ENCODE assay signal across 6 cellular contexts in the genomic region with DNA sequence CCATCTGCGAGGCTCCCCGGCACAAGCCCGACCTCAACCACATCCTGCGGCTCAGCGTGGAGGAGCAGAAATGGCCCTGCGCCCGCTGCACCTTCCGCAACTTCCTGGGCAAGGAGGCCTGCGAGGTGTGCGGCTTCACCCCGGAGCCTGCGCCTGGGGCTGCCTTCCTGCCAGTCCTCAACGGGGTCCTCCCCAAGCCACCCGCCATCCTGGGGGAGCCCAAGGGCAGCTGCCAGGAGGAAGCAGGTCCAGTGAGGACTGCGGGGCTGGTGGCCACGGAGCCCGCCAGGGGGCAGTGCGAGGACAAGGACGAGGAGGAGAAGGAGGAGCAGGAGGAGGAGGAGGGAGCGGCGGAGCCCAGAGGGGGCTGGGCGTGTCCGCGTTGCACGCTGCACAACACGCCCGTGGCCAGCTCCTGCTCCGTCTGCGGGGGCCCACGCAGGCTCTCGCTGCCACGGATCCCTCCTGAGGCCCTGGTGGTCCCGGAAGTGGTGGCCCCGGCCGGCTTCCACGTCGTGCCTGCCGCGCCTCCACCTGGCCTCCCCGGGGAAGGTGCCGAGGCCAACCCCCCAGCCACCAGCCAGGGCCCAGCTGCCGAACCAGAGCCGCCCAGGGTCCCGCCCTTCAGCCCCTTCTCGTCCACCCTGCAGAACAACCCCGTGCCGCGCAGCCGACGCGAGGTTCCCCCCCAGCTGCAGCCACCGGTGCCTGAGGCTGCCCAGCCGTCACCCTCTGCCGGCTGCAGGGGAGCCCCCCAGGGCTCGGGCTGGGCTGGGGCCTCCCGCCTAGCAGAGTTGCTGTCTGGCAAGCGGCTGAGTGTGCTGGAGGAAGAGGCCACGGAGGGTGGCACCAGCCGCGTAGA. TPM values are rescaled to one million over a fixed set of nuclear protein-coding genes. Genes with fewer than 3 reads are reported as not detected.
DNase-seq lines count a peak whose midpoint lies in the region; ATAC-seq and TF ChIP-seq lines count a peak whose summit lies in the region.

No MANE protein-coding gene starts in this region.

- no CpG with 5 or more reads among the region's 60 CpGs for WGBS in trophoblast cell (ENCODE audit: extremely low coverage, insufficient coverage, insufficient read length)

- no peak overlapping the region for H3K18ac ChIP-seq in trophoblast cell (ENCODE audit: low read length)

- TF ChIP-seq CTCF in 22Rv1 (IDR thresholded peaks at IDR 0.05): peak; percentile 81

- no peak overlapping the region for H3K4me3 ChIP-seq in trophoblast cell (ENCODE audit: low read depth, low read length)

- no peaks in the 10 kb centered on the region for H3K27me3 ChIP-seq in trophoblast cell (ENCODE audit: insufficient read depth, low read length)

- no peak overlapping the region for H2AFZ ChIP-seq in trophoblast cell (ENCODE audit: insufficient read depth, low read length, poor library complexity)

- no peak overlapping the region for H3K4ac ChIP-seq in trophoblast cell (ENCODE audit: low read depth, low read length)

- H2BK12ac ChIP-seq in trophoblast cell (ENCODE audit: low read length): no peak overlapping the region

- H2BK120ac ChIP-seq in trophoblast cell (ENCODE audit: insufficient read depth, low read length, poor library complexity): no peak overlapping the region

- no peaks in the 10 kb centered on the region for H3K4me1 ChIP-seq in trophoblast cell (ENCODE audit: control insufficient read depth in 1 of 2, insufficient read depth in 2 of 2, low read length in 2 of 2)

- H3K9ac ChIP-seq in trophoblast cell (ENCODE audit: low read length): no peak overlapping the region

- H3K79me2 ChIP-seq in trophoblast cell (ENCODE audit: control insufficient read depth, insufficient read depth, low read length, poor library complexity): no peaks in the 10 kb centered on the region

- no peak overlapping the region for H3K23ac ChIP-seq in trophoblast cell (ENCODE audit: low read length)

- H3K36me3 ChIP-seq in trophoblast cell (ENCODE audit: control insufficient read depth in 1 of 2, insufficient read depth in 2 of 2, low read length in 2 of 2): peaks cover 29 to 34% of the 10 kb centered on the region in 2 experiments

- no peak overlapping the region for H2BK5ac ChIP-seq in trophoblast cell (ENCODE audit: low read depth, low read length, poor library complexity)

- no peak overlapping the region for H4K8ac ChIP-seq in trophoblast cell (ENCODE audit: low read depth, low read length)

- no peaks in the 10 kb centered on the region for H3K9me3 ChIP-seq in trophoblast cell (ENCODE audit: insufficient read depth, low read depth, low read length)

- no peak overlapping the region for H4K91ac ChIP-seq in trophoblast cell (ENCODE audit: low read depth, low read length)

- no peaks in the 10 kb centered on the region for H3K79me1 ChIP-seq in trophoblast cell (ENCODE audit: low read length)

- H3K14ac ChIP-seq in trophoblast cell (ENCODE audit: low read length): no peak overlapping the region

- DNase-seq in NCI-H460 (ENCODE audit: extremely low read depth, low read depth) (peak; percentile 51), cerebellum (ENCODE audit: low spot score) (peak; percentile 89), trophoblast cell (peak; percentile 64 to 84), kidney glomerular epithelial cell (lab: John Stamatoyannopoulos, UW) (no peak)

- ATAC-seq in GM18867 (IDR thresholded peaks at IDR 0.05; ENCODE audit: unreplicated experiment): no peak

- no peak overlapping the region for H4K12ac ChIP-seq in trophoblast cell (ENCODE audit: low read depth, low read length)

- no peak overlapping the region for H3K27ac ChIP-seq in 22Rv1
- no peak overlapping the region for H3K27ac ChIP-seq in trophoblast cell (ENCODE audit: low read depth, low read length)

- H2AK5ac ChIP-seq in trophoblast cell (ENCODE audit: low read length): no peak overlapping the region

- H3K4me2 ChIP-seq in trophoblast cell (ENCODE audit: low read length): no peak overlapping the region

RNA-seq across cellular contexts. Expression of gene PRR35, which starts 13.1 kb away (rescaled TPM):
- 0.05 TPM in 1 of 2 replicates, not detected in the other for total RNA-seq in NCI-H460 (2014; rRNA removed; shearing (Covaris generic))
- polyA plus RNA-seq in NCI-H460 (2014; cell fraction: nucleus; rRNA removed): 0.07 TPM in 1 of 2 replicates, not detected in the other
- total RNA-seq in cerebellum: 2.7 TPM
- 0.04 TPM in 2 replicates for polyA plus RNA-seq in trophoblast cell (2013)

RNA-seq across cellular contexts. Expression of gene CAPN15, which starts 19.6 kb away (rescaled TPM):
- total RNA-seq in NCI-H460 (2014; rRNA removed; shearing (Covaris generic)): 32.4 and 41.4 TPM in 2 replicates
- 116 and 128 TPM in 2 replicates for polyA plus RNA-seq in NCI-H460 (2014; cell fraction: nucleus; rRNA removed)
- total RNA-seq in cerebellum: 17.0 TPM
- 22.8 and 23.9 TPM in 2 replicates for polyA plus RNA-seq in trophoblast cell (2013)

RNA-seq across cellular contexts. Expression of gene NHLRC4, which starts 19.7 kb away (rescaled TPM):
- total RNA-seq in NCI-H460 (2014; rRNA removed; shearing (Covaris generic)): 0.12 and 0.35 TPM in 2 replicates
- 1.2 and 2.0 TPM in 2 replicates for polyA plus RNA-seq in NCI-H460 (2014; cell fraction: nucleus; rRNA removed)
- 0.27 TPM for total RNA-seq in cerebellum
- 0.25 and 0.28 TPM in 2 replicates for polyA plus RNA-seq in trophoblast cell (2013)

RNA-seq across cellular contexts. Expression of gene PIGQ, which starts 22.6 kb away (rescaled TPM):
- total RNA-seq in NCI-H460 (2014; rRNA removed; shearing (Covaris generic)): 16.7 and 18.3 TPM in 2 replicates
- polyA plus RNA-seq in NCI-H460 (2014; cell fraction: nucleus; rRNA removed): 177 and 190 TPM in 2 replicates
- 28.9 TPM for total RNA-seq in cerebellum
- polyA plus RNA-seq in trophoblast cell (2013): 26.7 and 27.0 TPM in 2 replicates

RNA-seq across cellular contexts. Expression of gene RAB40C, which starts 42.7 kb away (rescaled TPM):
- total RNA-seq in NCI-H460 (2014; rRNA removed; shearing (Covaris generic)): 10.7 and 11.9 TPM in 2 replicates
- polyA plus RNA-seq in NCI-H460 (2014; cell fraction: nucleus; rRNA removed): 21.1 and 22.3 TPM in 2 replicates
- 15.9 TPM for total RNA-seq in cerebellum
- 26.3 and 27.6 TPM in 2 replicates for polyA plus RNA-seq in trophoblast cell (2013)
